15 cellular contexts compared by ENCODE assay signal in genomic region chr17:67156269-67157199, GRCh38.
DNase-seq lines count a peak whose midpoint lies in the region; ATAC-seq and TF ChIP-seq lines count a peak whose summit lies in the region.
"Had no signal": no experiment of that assay in that cellular context is flagged by ENCODE, and none has a peak within 500 bp of the region (broad histone marks: within the 10 kb centered on the region; RNA-seq: fewer than 3 reads in every experiment).

No MANE protein-coding gene starts in this region.

- ATAC-seq in WTC11 (no peak), GM18520 (IDR thresholded peaks at IDR 0.05; ENCODE audit: unreplicated experiment) (no peak)
- ATAC-seq: gastroesophageal sphincter had no signal

- no peaks in the 10 kb centered on the region; the same call in 1 of the 2 replicates for H3K9me3 Mint-ChIP-seq in WTC11

- H3K27ac Mint-ChIP-seq in WTC11: peak overlapping the region; percentile 55
- H3K27ac Mint-ChIP-seq: CD4-positive, CD25-positive, alpha-beta regulatory T cell; progenitor cell of endocrine pancreas; T-helper 1 cell treated with Interleukin-12 subunit alpha and Interleukin-12 subunit beta and Interleukin-4 antibody, amounts not matched to agents 30 μg/mL and 1 μg/mL, for 36 hours had no signal

- H3K4me1 ChIP-seq in HEK293 (ENCODE audit: control insufficient read depth, insufficient read depth, low read length): no peaks in the 10 kb centered on the region
- H3K4me1 ChIP-seq: gastroesophageal sphincter, transverse colon had no signal

- POLR2A ChIA-PET in HEK293 (lab: Yijun Ruan, JAX): interaction anchor here (0.6 to 1.1 kb wide), 2 partner anchors 9 to 11 kb away, joined by 3 to 4 read pairs; no protein-coding TSS in a partner anchor
- POLR2A ChIA-PET in WTC11 (lab: Charles Lee): interaction anchor here (0.7 kb wide), 1 partner anchor 118 kb away, joined by 3 read pairs; no protein-coding TSS in a partner anchor

- TF ChIP-seq CTCF in HEK293 (tag by site-specific recombination; IDR thresholded peaks at IDR 0.05) (no peak), WTC11 (IDR thresholded peaks at IDR 0.05) (no peak), fibroblast of pulmonary artery (IDR thresholded peaks at IDR 0.05; ENCODE audit: low read length, missing control alignments) (no peak)

- in situ Hi-C loops in ACHN (cut with HindIII; ENCODE audit: low pct_ligation_motif_present, low pct_unique_long_range_greater_than_20kb, low sequenced_read_pairs): no loop called here

- CTCF ChIA-PET in HEK293 (lab: Yijun Ruan, JAX) (interaction anchor here (0.5 to 1.2 kb wide), 9 partner anchors 9 to 1198 kb away, joined by 3 to 5 read pairs (median 3); no protein-coding TSS in a partner anchor), WTC11 (lab: Charles Lee) (interaction anchor here (2.2 to 3.0 kb wide), 2 partner anchors 17 to 140 kb away, joined by 8 to 16 read pairs; no protein-coding TSS in a partner anchor)

- peaks cover 32 to 47% of the 10 kb centered on the region in 2 experiments for H3K36me3 ChIP-seq in HEK293 (ENCODE audit: control insufficient read depth in 2 of 2, insufficient read depth in 1 of 2, low read length in 2 of 2)

- peaks cover 14% of the 10 kb centered on the region for H3K4me1 Mint-ChIP-seq in WTC11

- H3K36me3 Mint-ChIP-seq in WTC11: peaks cover 15% of the 10 kb centered on the region

- no peaks in the 10 kb centered on the region for H3K27me3 Mint-ChIP-seq in WTC11 (ENCODE audit: low read depth)
- H3K27me3 Mint-ChIP-seq: CD4-positive, CD25-positive, alpha-beta regulatory T cell; progenitor cell of endocrine pancreas had no signal

- H3K4me3 Mint-ChIP-seq in WTC11: no peak overlapping the region
- H3K4me3 Mint-ChIP-seq: CD4-positive, CD25-positive, alpha-beta regulatory T cell; T-helper 1 cell treated with Interleukin-12 subunit alpha and Interleukin-12 subunit beta and Interleukin-4 antibody, amounts not matched to agents 30 μg/mL and 1 μg/mL, for 36 hours had no signal

- H3K9me3 ChIP-seq in HEK293 (ENCODE audit: control insufficient read depth, insufficient read depth, low read depth, low read length): no peaks in the 10 kb centered on the region
- H3K9me3 ChIP-seq: gastroesophageal sphincter, transverse colon had no signal

- DNase-seq in ACHN (peak; percentile 86), WTC11 (ENCODE audit: low spot score) (no peak), fibroblast of pulmonary artery (ENCODE audit: low read depth) (peak; percentile 22), dedifferentiated amniotic fluid mesenchymal stem cell (ENCODE audit: extremely low spot score) (no peak), NCI-H1930 (lab: John Stamatoyannopoulos, UW) (no peak), midbrain (lab: John Stamatoyannopoulos, UW) (no peak)
- DNase-seq: NCI-H1048, transverse colon had no signal

- H3K4me3 ChIP-seq in HEK293 (ENCODE audit: low read depth, low read length) (no peak overlapping the region), fibroblast of pulmonary artery (replicated peaks; ENCODE audit: low read depth, low read length) (no peak overlapping the region)
- H3K4me3 ChIP-seq: gastroesophageal sphincter, lung, transverse colon had no signal

- no peak overlapping the region for H3K27ac ChIP-seq in HEK293 (ENCODE audit: extremely low read depth, low read depth, low read length)
- H3K27ac ChIP-seq: gastroesophageal sphincter, transverse colon had no signal

TF ChIP-seq in HEK293, 187 proteins besides CTCF, POLR2A, EP300 and RAD21:
- no peak for TF ChIP-seq GLI2 (tag by site-specific recombination; IDR thresholded peaks at IDR 0.05; ENCODE audit: borderline replicate concordance, low read depth)
- TF ChIP-seq ZFP3 (tag by site-specific recombination; IDR thresholded peaks at IDR 0.05; ENCODE audit: low read depth): peak; percentile 63; the same call in 1 of the 2 replicates
- 0 out of 2 replicates have a peak, but pooled peaks have one; percentile 31 for TF ChIP-seq PRDM1 (tag by site-specific recombination; IDR thresholded peaks at IDR 0.05)

TF ChIP-seq in WTC11, 78 proteins besides CTCF, POLR2A, EP300 and RAD21 (continues in another document):
- TF ChIP-seq IRF1 (CRISPR knock-in tag; IDR thresholded peaks at IDR 0.05): no peak
- no peak for TF ChIP-seq NR2C2 (CRISPR knock-in tag; IDR thresholded peaks at IDR 0.05)
- no peak for TF ChIP-seq NFE2L1 (CRISPR knock-in tag; IDR thresholded peaks at IDR 0.05)
- TF ChIP-seq PREB (CRISPR knock-in tag; IDR thresholded peaks at IDR 0.05; ENCODE audit: borderline replicate concordance): no peak
- TF ChIP-seq, protein P1, sequence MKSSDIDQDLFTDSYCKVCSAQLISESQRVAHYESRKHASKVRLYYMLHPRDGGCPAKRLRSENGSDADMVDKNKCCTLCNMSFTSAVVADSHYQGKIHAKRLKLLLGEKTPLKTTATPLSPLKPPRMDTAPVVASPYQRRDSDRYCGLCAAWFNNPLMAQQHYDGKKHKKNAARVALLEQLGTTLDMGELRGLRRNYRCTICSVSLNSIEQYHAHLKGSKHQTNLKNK (CRISPR knock-in tag; IDR thresholded peaks at IDR 0.05): no peak
- TF ChIP-seq, protein P2, sequence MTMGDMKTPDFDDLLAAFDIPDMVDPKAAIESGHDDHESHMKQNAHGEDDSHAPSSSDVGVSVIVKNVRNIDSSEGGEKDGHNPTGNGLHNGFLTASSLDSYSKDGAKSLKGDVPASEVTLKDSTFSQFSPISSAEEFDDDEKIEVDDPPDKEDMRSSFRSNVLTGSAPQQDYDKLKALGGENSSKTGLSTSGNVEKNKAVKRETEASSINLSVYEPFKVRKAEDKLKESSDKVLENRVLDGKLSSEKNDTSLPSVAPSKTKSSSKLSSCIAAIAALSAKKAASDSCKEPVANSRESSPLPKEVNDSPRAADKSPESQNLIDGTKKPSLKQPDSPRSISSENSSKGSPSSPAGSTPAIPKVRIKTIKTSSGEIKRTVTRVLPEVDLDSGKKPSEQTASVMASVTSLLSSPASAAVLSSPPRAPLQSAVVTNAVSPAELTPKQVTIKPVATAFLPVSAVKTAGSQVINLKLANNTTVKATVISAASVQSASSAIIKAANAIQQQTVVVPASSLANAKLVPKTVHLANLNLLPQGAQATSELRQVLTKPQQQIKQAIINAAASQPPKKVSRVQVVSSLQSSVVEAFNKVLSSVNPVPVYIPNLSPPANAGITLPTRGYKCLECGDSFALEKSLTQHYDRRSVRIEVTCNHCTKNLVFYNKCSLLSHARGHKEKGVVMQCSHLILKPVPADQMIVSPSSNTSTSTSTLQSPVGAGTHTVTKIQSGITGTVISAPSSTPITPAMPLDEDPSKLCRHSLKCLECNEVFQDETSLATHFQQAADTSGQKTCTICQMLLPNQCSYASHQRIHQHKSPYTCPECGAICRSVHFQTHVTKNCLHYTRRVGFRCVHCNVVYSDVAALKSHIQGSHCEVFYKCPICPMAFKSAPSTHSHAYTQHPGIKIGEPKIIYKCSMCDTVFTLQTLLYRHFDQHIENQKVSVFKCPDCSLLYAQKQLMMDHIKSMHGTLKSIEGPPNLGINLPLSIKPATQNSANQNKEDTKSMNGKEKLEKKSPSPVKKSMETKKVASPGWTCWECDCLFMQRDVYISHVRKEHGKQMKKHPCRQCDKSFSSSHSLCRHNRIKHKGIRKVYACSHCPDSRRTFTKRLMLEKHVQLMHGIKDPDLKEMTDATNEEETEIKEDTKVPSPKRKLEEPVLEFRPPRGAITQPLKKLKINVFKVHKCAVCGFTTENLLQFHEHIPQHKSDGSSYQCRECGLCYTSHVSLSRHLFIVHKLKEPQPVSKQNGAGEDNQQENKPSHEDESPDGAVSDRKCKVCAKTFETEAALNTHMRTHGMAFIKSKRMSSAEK (CRISPR knock-in tag; IDR thresholded peaks at IDR 0.05; ENCODE audit: borderline replicate concordance): no peak
- TF ChIP-seq E2F4 (CRISPR knock-in tag; IDR thresholded peaks at IDR 0.05; ENCODE audit: borderline replicate concordance, low read depth): no peak

Comparison
In these comparisons a context has a peak if more than half of its experiments do, and no peak if none do; other contexts are left out.
1. DNase-seq: peak in ACHN (single experiment) and fibroblast of pulmonary artery (single experiment); none in WTC11 (single experiment), dedifferentiated amniotic fluid mesenchymal stem cell (single experiment), NCI-H1930 (0 of 2) and midbrain (single experiment).